In genomic region chr4:36325916-36326315, GRCh38 we compare ENCODE assay signal across 16 cellular contexts. TPM values are rescaled to one million over a fixed set of nuclear protein-coding genes. Genes with fewer than 3 reads are reported as not detected.
DNase-seq lines count a peak whose midpoint lies in the region; ATAC-seq and TF ChIP-seq lines count a peak whose summit lies in the region.
"Had no signal": no experiment of that assay in that cellular context is flagged by ENCODE, and none has a peak within 500 bp of the region (broad histone marks: within the 10 kb centered on the region; RNA-seq: fewer than 3 reads in every experiment).

No MANE protein-coding gene starts in this region.

- peak overlapping the region in 1 of 2 donors; percentile 47 for H3K4me3 Mint-ChIP-seq in CD14-positive monocyte
- no peak overlapping the region for H3K4me3 Mint-ChIP-seq in activated naive CD8-positive, alpha-beta T cell treated with anti-CD3 and anti-CD28 coated beads, Interleukin-2, amount 50 U/mL, for 24 hours
- H3K4me3 Mint-ChIP-seq: neural crest cell had no signal

- H3K4me1 Mint-ChIP-seq in CD14-positive monocyte, result peaks cover 75% of the 10 kb centered on the region
- H3K4me1 Mint-ChIP-seq in activated naive CD8-positive, alpha-beta T cell treated with anti-CD3 and anti-CD28 coated beads, Interleukin-2, amount 50 U/mL, for 24 hours, result peaks cover 63% of the 10 kb centered on the region
- H3K4me1 Mint-ChIP-seq: neural crest cell had no signal

- ATAC-seq in GM18498 (IDR thresholded peaks at IDR 0.05; ENCODE audit: unreplicated experiment), result peak; percentile 15
- peak; percentile 3 for ATAC-seq in HG03439 (IDR thresholded peaks at IDR 0.05; ENCODE audit: unreplicated experiment)
- no peak for ATAC-seq in activated naive CD8-positive, alpha-beta T cell treated with anti-CD3 and anti-CD28 coated beads, Interleukin-2, amount 50 U/mL, for 24 hours
- ATAC-seq in GM18520 (IDR thresholded peaks at IDR 0.05; ENCODE audit: unreplicated experiment), result no peak

- peaks cover 0 to 2% (median 1%) of the 10 kb centered on the region in 3 donors for H3K27me3 Mint-ChIP-seq in CD14-positive monocyte (ENCODE audit: low read depth in 3 of 3)
- H3K27me3 Mint-ChIP-seq in activated naive CD8-positive, alpha-beta T cell treated with anti-CD3 and anti-CD28 coated beads, Interleukin-2, amount 50 U/mL, for 24 hours, result no peaks in the 10 kb centered on the region

- DNase-seq in CD14-positive monocyte (ENCODE audit: low spot score) (no peak), NCI-H1092 treated with DMSO at 0.1 percent for 48 hours (lab: John Stamatoyannopoulos, UW) (no peak), G401 (ENCODE audit: low spot score) (no peak), cerebellum (ENCODE audit: low spot score) (no peak)
- no peak for DNase-seq in activated naive CD8-positive, alpha-beta T cell treated with anti-CD3 and anti-CD28 coated beads, Interleukin-2, amount 50 U/mL, for 24 hours
- DNase-seq: cortex of kidney, DMS153, GOT3, NCI-H69, retina, testis had no signal

- H3K9me3 Mint-ChIP-seq in CD14-positive monocyte, result no peaks in the 10 kb centered on the region
- H3K9me3 Mint-ChIP-seq in activated naive CD8-positive, alpha-beta T cell treated with anti-CD3 and anti-CD28 coated beads, Interleukin-2, amount 50 U/mL, for 24 hours, result no peaks in the 10 kb centered on the region
- H3K9me3 Mint-ChIP-seq: neural crest cell had no signal

- H3K27ac Mint-ChIP-seq in CD14-positive monocyte, result peak overlapping the region; percentile 86 to 95 (median 92)
- H3K27ac Mint-ChIP-seq in activated naive CD8-positive, alpha-beta T cell treated with anti-CD3 and anti-CD28 coated beads, Interleukin-2, amount 50 U/mL, for 24 hours, result peak overlapping the region; percentile 75

- intact Hi-C loops in CD14-positive monocyte (cut with micrococcal nuclease), result loop anchor here in 1 of 2 donors (10.0 kb wide), 1 partner anchor 81 kb away; the partner anchor contains the start of gene ARAP2

- no peaks in the 10 kb centered on the region for H3K36me3 Mint-ChIP-seq in CD14-positive monocyte
- no peaks in the 10 kb centered on the region for H3K36me3 Mint-ChIP-seq in activated naive CD8-positive, alpha-beta T cell treated with anti-CD3 and anti-CD28 coated beads, Interleukin-2, amount 50 U/mL, for 24 hours (ENCODE audit: low read depth)

- TF ChIP-seq CTCF in CD14-positive monocyte (IDR thresholded peaks at IDR 0.05), result no peak

- in situ Hi-C loops in G401 (cut with HindIII; ENCODE audit: low sequenced_read_pairs), result no loop called here

RNA-seq across cellular contexts. Expression of gene DTHD1, which starts 44.5 kb away (rescaled TPM):
- polyA plus RNA-seq in CD14-positive monocyte, result not detected
- not detected in 2 replicates for total RNA-seq in G401 (2014; rRNA removed; shearing (Covaris generic))
- 2.1 TPM for total RNA-seq in cerebellum
- total RNA-seq: mammary epithelial cell, neural crest cell had no signal
- polyA plus RNA-seq: mammary epithelial cell had no signal

Comparison
In these comparisons a context has a peak if more than half of its experiments do, and no peak if none do; other contexts are left out.
1. ATAC-seq: peak in GM18498 (single experiment) and HG03439 (single experiment); none in activated naive CD8-positive, alpha-beta T cell treated with anti-CD3 and anti-CD28 coated beads, Interleukin-2, amount 50 U/mL, for 24 hours (single experiment) and GM18520 (single experiment).